9 cellular contexts compared by ENCODE assay signal in the genomic region with DNA sequence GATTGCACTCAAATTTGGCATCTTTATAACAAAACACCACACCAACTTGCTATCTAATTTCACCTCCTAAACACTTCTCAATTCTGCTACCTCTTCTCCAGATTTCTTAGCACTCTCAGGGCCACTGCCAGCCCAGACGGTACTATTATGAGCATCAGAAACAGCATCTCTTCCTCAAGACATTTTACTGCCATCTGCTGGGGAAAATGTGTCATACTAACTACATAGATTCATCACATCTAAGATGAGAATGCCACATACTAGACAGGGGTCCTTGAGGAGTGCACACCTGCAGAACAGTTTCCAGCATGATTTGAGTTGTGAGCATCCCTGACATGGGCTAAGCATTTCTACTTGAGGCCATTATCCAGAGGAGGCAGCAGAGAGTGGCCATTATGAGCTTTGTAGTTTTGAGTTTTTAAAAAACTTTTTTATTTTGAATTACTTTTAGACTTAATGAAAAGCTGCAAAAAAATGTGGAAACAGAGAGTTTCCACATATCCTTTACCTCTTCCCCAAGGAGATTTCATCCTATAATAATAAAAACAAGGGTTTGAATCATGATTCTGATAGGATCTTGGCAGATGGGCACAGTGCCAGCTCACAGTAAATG. TPM values are rescaled to one million over a fixed set of nuclear protein-coding genes. Genes with fewer than 3 reads are reported as not detected.
DNase-seq lines count a peak whose midpoint lies in the region; ATAC-seq lines count a peak whose summit lies in the region.
"Had no signal": no experiment of that assay in that cellular context is flagged by ENCODE, and none has a peak within 500 bp of the region (broad histone marks: within the 10 kb centered on the region; RNA-seq: fewer than 3 reads in every experiment).

No MANE protein-coding gene starts in this region.

- no peaks in the 10 kb centered on the region for H3K9me3 ChIP-seq in right cardiac atrium (ENCODE audit: control insufficient read depth, low read length)
- H3K9me3 ChIP-seq: BLaER1 had no signal

- WGBS in right cardiac atrium: 0% methylated on average over 1 of the region's 1 CpG

- intact Hi-C loops in right cardiac atrium (cut with DNase I): loop anchor here in 2 of 4 donors (5.0 to 10.0 kb wide), 2 partner anchors 168 to 419 kb away; no protein-coding TSS in a partner anchor

- DNase-seq in NCI-H1417 (lab: John Stamatoyannopoulos, UW): peak; percentile 58 to 87 (median 68)
- no peak for DNase-seq in NCI-H1417 treated with DMSO at 0.1 percent for 48 hours (lab: John Stamatoyannopoulos, UW)
- peak; percentile 86 for DNase-seq in NCI-H748 (lab: John Stamatoyannopoulos, UW; ENCODE audit: unreplicated experiment)
- peak; percentile 66 for DNase-seq in amniotic epithelial cell (ENCODE audit: low read depth)
- peak in 2 of 3 donors; percentile 15 to 38 for DNase-seq in right cardiac atrium
- peak; percentile 25 for DNase-seq in skeletal muscle cell (ENCODE audit: low read depth)

- no peaks in the 10 kb centered on the region for H3K27me3 ChIP-seq in right cardiac atrium (ENCODE audit: control insufficient read depth, insufficient read depth)
- H3K27me3 ChIP-seq: BLaER1 had no signal

- ATAC-seq in GM21367 (IDR thresholded peaks at IDR 0.05; ENCODE audit: unreplicated experiment) (peak; percentile 68), HG03565 (IDR thresholded peaks at IDR 0.05; ENCODE audit: unreplicated experiment) (peak; percentile 81), right cardiac atrium (peak; percentile 52 to 75)

- H3K4me3 ChIP-seq in right cardiac atrium (ENCODE audit: low read length): no peak overlapping the region
- H3K4me3 ChIP-seq in skeletal muscle cell (ENCODE audit: low read depth, low read length): no peak overlapping the region
- H3K4me3 ChIP-seq: BLaER1 had no signal

- peaks cover 3% of the 10 kb centered on the region for H3K4me1 ChIP-seq in right cardiac atrium (ENCODE audit: control insufficient read depth, insufficient read depth, low read length)

- H3K27ac ChIP-seq in right cardiac atrium (ENCODE audit: low read length): no peak overlapping the region
- H3K27ac ChIP-seq: BLaER1 had no signal

RNA-seq across cellular contexts. Expression of gene GRIP1, which starts 15.1 kb away (rescaled TPM):
- 10 to 100 TPM; 11.2 to 25.7 (median 18.8) TPM for total RNA-seq in right cardiac atrium
- 2.3 TPM for polyA plus RNA-seq in right cardiac atrium
